In genomic region chrX:136065044-136065671, GRCh38 we compare ENCODE assay signal across 8 cellular contexts.
A peak's percentile ranks its signal among the peaks of the same experiment; 100 is the strongest.
DNase-seq lines count a peak whose midpoint lies in the region; ATAC-seq lines count a peak whose summit lies in the region.

No MANE protein-coding gene starts in this region.

- DNase-seq in stimulated activated naive CD4-positive, alpha-beta T cell (lab: John Stamatoyannopoulos, UW), result peak; percentile 5 to 77 (median 56)
- DNase-seq in stimulated activated naive CD4-positive, alpha-beta T cell treated with Interleukin-2 at 50 U/mL for 16 hours (lab: John Stamatoyannopoulos, UW), result no peak
- peak; percentile 53 for DNase-seq in adipocyte (ENCODE audit: low read depth)
- peak; percentile 45 for DNase-seq in left lobe of liver (ENCODE audit: low spot score)
- no peak for DNase-seq in occipital lobe (lab: John Stamatoyannopoulos, UW)
- no peak for DNase-seq in T1000 (lab: John Stamatoyannopoulos, UW)

- peaks cover 30% of the 10 kb centered on the region for H3K4me1 ChIP-seq in adipocyte (ENCODE audit: control insufficient read depth, insufficient read depth, low read length)

- peaks cover 20% of the 10 kb centered on the region for H3K27me3 ChIP-seq in adipocyte (replicated peaks; ENCODE audit: control insufficient read depth, insufficient read depth, low read length)

- peak overlapping the region; percentile 36 for H3K9ac ChIP-seq in adipocyte (ENCODE audit: low read length)

- H3K36me3 ChIP-seq in adipocyte (ENCODE audit: control insufficient read depth, insufficient read depth, low read length, severe bottlenecking), result no peaks in the 10 kb centered on the region

- no peak overlapping the region for H3K4me3 ChIP-seq in adipocyte (ENCODE audit: low read length)

- peak; percentile 72 for ATAC-seq in left lobe of liver
- no peak for ATAC-seq in GM21528 (IDR thresholded peaks at IDR 0.05; ENCODE audit: low FRiP score, unreplicated experiment)
- no peak for ATAC-seq in GM18867 (IDR thresholded peaks at IDR 0.05; ENCODE audit: unreplicated experiment)

- no peaks in the 10 kb centered on the region for H3K9me3 ChIP-seq in adipocyte (ENCODE audit: control insufficient read depth, low read length)

Comparison
In these comparisons a context has a peak if more than half of its experiments do, and no peak if none do; other contexts are left out.
1. DNase-seq: peak in stimulated activated naive CD4-positive, alpha-beta T cell (6 of 6), adipocyte (single experiment) and left lobe of liver (single experiment); none in stimulated activated naive CD4-positive, alpha-beta T cell treated with Interleukin-2 at 50 U/mL for 16 hours (single experiment), occipital lobe (single experiment) and T1000 (single experiment).